In genomic region chr4:168527560-168527959, GRCh38 we compare ENCODE assay signal across 12 cellular contexts.
"Had no signal": no experiment of that assay in that cellular context is flagged by ENCODE, and none has a peak within 500 bp of the region (broad histone marks: within the 10 kb centered on the region; RNA-seq: fewer than 3 reads in every experiment).

No MANE protein-coding gene starts in this region.

- H3K27me3 ChIP-seq: heart left ventricle, upper lobe of left lung had no signal

- H3K9me3 ChIP-seq: heart left ventricle, upper lobe of left lung had no signal

- H3K27ac ChIP-seq: coronary artery, upper lobe of left lung, VCaP had no signal

- H3K4me1 ChIP-seq: upper lobe of left lung had no signal

- H3K36me3 ChIP-seq: upper lobe of left lung had no signal

- DNase-seq: activated CD8-positive, alpha-beta memory T cell treated with anti-CD3 and anti-CD28 coated beads, Interleukin-2, amount 50 U/mL, for 48 hours; activated CD8-positive, alpha-beta T cell treated with anti-CD3 and anti-CD28 coated beads for 36 hours; effector CD4-positive, alpha-beta T cell; foreskin melanocyte; heart left ventricle; occipital lobe; stimulated activated CD4-positive, alpha-beta T cell treated with anti-CD3 and anti-CD28 coated beads, Interleukin-2, amount 100 ng/mL, for 48 hours; T1000; upper lobe of left lung had no signal

- H3K4me3 ChIP-seq: coronary artery, heart left ventricle, upper lobe of left lung had no signal

- ATAC-seq: activated CD8-positive, alpha-beta T cell treated with anti-CD3 and anti-CD28 coated beads for 36 hours; heart left ventricle; sciatic nerve had no signal
